ENCODE assay signal across 1 cellular context in the genomic region with DNA sequence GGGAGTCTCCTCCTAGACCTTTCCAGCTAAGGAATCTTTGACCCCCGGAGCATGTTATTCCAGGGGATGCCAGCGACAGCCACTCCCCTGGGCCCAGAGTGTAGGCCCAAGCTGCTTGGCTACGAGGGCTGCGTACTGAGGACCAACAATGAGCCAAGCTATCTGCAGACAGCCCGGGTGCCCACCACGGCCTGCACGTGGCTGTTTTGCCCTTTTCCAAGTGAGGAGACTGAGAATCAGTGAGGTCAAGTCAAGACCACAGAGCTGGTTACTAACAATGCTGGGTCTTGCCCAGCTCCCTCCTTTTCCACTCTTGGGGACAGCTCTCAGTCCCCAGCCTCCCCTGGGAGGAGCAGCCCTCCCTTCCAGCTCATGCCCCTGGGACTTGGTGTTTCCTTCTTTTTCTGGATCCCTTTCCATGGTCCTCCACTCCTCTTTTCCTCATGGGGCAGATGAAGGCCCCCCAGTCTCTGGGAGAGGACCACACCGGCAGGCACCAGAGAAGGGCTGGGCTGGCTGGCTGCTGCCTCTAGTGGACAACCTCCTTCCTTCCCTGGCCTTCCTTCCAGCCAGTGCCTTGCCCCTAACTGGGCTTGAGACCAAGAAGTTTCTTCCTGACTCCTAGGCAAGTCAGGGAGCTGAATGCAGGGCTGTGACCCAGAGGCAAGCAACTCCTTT.
TF ChIP-seq lines count a peak whose summit lies in the region.

No MANE protein-coding gene starts in this region.

TF ChIP-seq in GM12878, 131 proteins besides CTCF, POLR2A, EP300 and RAD21:
- TF ChIP-seq RELB (IDR thresholded peaks at IDR 0.05; ENCODE audit: low read depth) (no peak), IRF5 (IDR thresholded peaks at IDR 0.05; ENCODE audit: borderline replicate concordance) (no peak)
